ENCODE assay signal across 9 cellular contexts in genomic region chr6:149129401-149130077, GRCh38.
A peak's percentile ranks its signal among the peaks of the same experiment; 100 is the strongest.
DNase-seq lines count a peak whose midpoint lies in the region; ATAC-seq and TF ChIP-seq lines count a peak whose summit lies in the region.
"Had no signal": no experiment of that assay in that cellular context is flagged by ENCODE, and none has a peak within 500 bp of the region (broad histone marks: within the 10 kb centered on the region; RNA-seq: fewer than 3 reads in every experiment).

No MANE protein-coding gene starts in this region.

- no peak overlapping the region for H3K9ac ChIP-seq in colonic mucosa (ENCODE audit: low read depth in 2 of 2, low read length in 2 of 2)

- no peaks in the 10 kb centered on the region for H3K27me3 ChIP-seq in colonic mucosa

- ATAC-seq in GM19397 (IDR thresholded peaks at IDR 0.05; ENCODE audit: unreplicated experiment) = peak; percentile 73

- peak; percentile 78 for DNase-seq in ACHN
- peak; percentile 43 for DNase-seq in RKO (ENCODE audit: low spot score)
- DNase-seq in fibroblast of gingiva (ENCODE audit: low read depth) = peak; percentile 90
- DNase-seq in activated effector memory CD4-positive, alpha-beta T cell treated with Interleukin-2 at 50 U/mL for 16 hours = no peak
- DNase-seq in DMS53 treated with DMSO at 0.1 percent for 48 hours (lab: John Stamatoyannopoulos, UW; ENCODE audit: unreplicated experiment) = no peak
- DNase-seq in COLO668 (lab: John Stamatoyannopoulos, UW; ENCODE audit: unreplicated experiment) = no peak
- DNase-seq in colonic mucosa = no peak
- DNase-seq: stimulated activated CD4-positive, alpha-beta T cell treated with anti-CD3 and anti-CD28 coated beads, Interleukin-12 subunit alpha, Interleukin-12 subunit beta, amount 100 ng/mL, for 4 hours had no signal

- H3K4me3 ChIP-seq in colonic mucosa = no peak overlapping the region

- no peak overlapping the region for H3K27ac ChIP-seq in colonic mucosa

- in situ Hi-C loops in ACHN (cut with HindIII; ENCODE audit: low pct_ligation_motif_present, low pct_unique_long_range_greater_than_20kb, low sequenced_read_pairs) = no loop called here

- no peaks in the 10 kb centered on the region for H3K4me1 ChIP-seq in colonic mucosa

- intact Hi-C loops in colonic mucosa (cut with DNase I) = no loop called here

- H3K9me3 ChIP-seq in colonic mucosa = no peaks in the 10 kb centered on the region

- TF ChIP-seq CTCF in colonic mucosa (IDR thresholded peaks at IDR 0.05) = no peak

- no peaks in the 10 kb centered on the region for H3K36me3 ChIP-seq in colonic mucosa

Comparison
In these comparisons a context has a peak if more than half of its experiments do, and no peak if none do; other contexts are left out.
1. DNase-seq: peak in ACHN (single experiment), RKO (single experiment) and fibroblast of gingiva (single experiment); none in activated effector memory CD4-positive, alpha-beta T cell treated with Interleukin-2 at 50 U/mL for 16 hours (single experiment), DMS53 treated with DMSO at 0.1 percent for 48 hours (single experiment), COLO668 (single experiment) and colonic mucosa (single experiment).